In genomic region chr10:35640474-35640873, GRCh38 we compare ENCODE assay signal across 8 cellular contexts. TPM values are rescaled to one million over a fixed set of nuclear protein-coding genes. Genes with fewer than 3 reads are reported as not detected.
DNase-seq lines count a peak whose midpoint lies in the region; ATAC-seq and TF ChIP-seq lines count a peak whose summit lies in the region.

No MANE protein-coding gene starts in this region.

- H3K4me3 ChIP-seq in BLaER1 (peak overlapping the region; percentile 82), left lung (peak overlapping the region; percentile 36 to 37)

- H3K9me3 ChIP-seq in BLaER1 (no peaks in the 10 kb centered on the region), left lung (no peaks in the 10 kb centered on the region)

- no peak overlapping the region; the same call in 1 of the 2 replicates for H3K9ac ChIP-seq in BLaER1

- H3K36me3 ChIP-seq in BLaER1 (no peaks in the 10 kb centered on the region), left lung (no peaks in the 10 kb centered on the region)

- H3K27ac ChIP-seq in BLaER1, result no peak overlapping the region
- no peak overlapping the region for H3K27ac ChIP-seq in left lung

- H4K20me1 ChIP-seq in BLaER1, result peaks cover 6% of the 10 kb centered on the region; the same call in 1 of the 2 replicates

- intact Hi-C loops in left lung (cut with DNase I), result no loop called here

- DNase-seq in T-helper 9 cell (peak; percentile 19), dedifferentiated amniotic fluid mesenchymal stem cell (ENCODE audit: extremely low spot score) (peak; percentile 60), left lung (peak; percentile 64 to 86), ureter (ENCODE audit: low spot score) (no peak)
- DNase-seq in stimulated activated CD8-positive, alpha-beta memory T cell treated with anti-CD3 and anti-CD28 coated beads, Interleukin-4, amount 100 ng/mL, for 48 hours, result peak; percentile 54

- H3K27me3 ChIP-seq in BLaER1 (peaks cover 22% of the 10 kb centered on the region), left lung (peaks cover 0 to 87% of the 10 kb centered on the region in 2 donors)

- peaks cover 27% of the 10 kb centered on the region for H3K4me1 ChIP-seq in BLaER1
- peaks cover 0 to 47% of the 10 kb centered on the region in 2 donors for H3K4me1 ChIP-seq in left lung

- TF ChIP-seq CTCF in left lung (IDR thresholded peaks at IDR 0.05), result peak in 1 of 2 donors; percentile 53

- ATAC-seq in GM18907 (IDR thresholded peaks at IDR 0.05; ENCODE audit: unreplicated experiment) (peak; percentile 37), HG03442 (IDR thresholded peaks at IDR 0.05; ENCODE audit: unreplicated experiment) (peak; percentile 34), left lung (peak; percentile 22)

- peak overlapping the region; percentile 100 for H3K4me2 ChIP-seq in BLaER1

RNA-seq across cellular contexts. Expression of gene FZD8, which starts 1.6 kb away (rescaled TPM):
- total RNA-seq in left lung, result 10 to 100 TPM; 16.0 to 16.4 TPM
- 2.6 TPM for total RNA-seq in ureter

RNA-seq across cellular contexts. Expression of gene GJD4, which starts 35.3 kb away (rescaled TPM):
- not detected for total RNA-seq in left lung
- total RNA-seq in ureter, result not detected
